In genomic region chr18:74541703-74542555, GRCh38 we compare ENCODE assay signal across 17 cellular contexts. TPM values are rescaled to one million over a fixed set of nuclear protein-coding genes. Genes with fewer than 3 reads are reported as not detected.
DNase-seq lines count a peak whose midpoint lies in the region; ATAC-seq, FAIRE-seq and TF ChIP-seq lines count a peak whose summit lies in the region.
"Had no signal": no experiment of that assay in that cellular context is flagged by ENCODE, and none has a peak within 500 bp of the region (broad histone marks: within the 10 kb centered on the region; RNA-seq: fewer than 3 reads in every experiment).

No MANE protein-coding gene starts in this region.

- intact Hi-C loops in left lung (cut with DNase I) = no loop called here
- intact Hi-C loops in stomach (cut with DNase I; ENCODE audit: low total_unique reads) = no loop called here
- intact Hi-C loops in esophagus squamous epithelium (cut with DNase I) = no loop called here

- DNase-seq in LNCaP clone FGC (ENCODE audit: low read depth) = peak; percentile 41
- DNase-seq in bronchial epithelial cell (ENCODE audit: low read depth) = peak; percentile 57
- no peak for DNase-seq in left lung
- peak; percentile 73 for DNase-seq in stomach
- DNase-seq in esophagus squamous epithelium (lab: John Stamatoyannopoulos, UW) = no peak
- no peak for DNase-seq in NCI-H2196 (lab: John Stamatoyannopoulos, UW; ENCODE audit: unreplicated experiment)
- DNase-seq: activated CD8-positive, alpha-beta T cell treated with anti-CD3 and anti-CD28 coated beads for 36 hours; CD4-positive, CD25-positive, alpha-beta regulatory T cell; GDM1; Kasumi-1; NCI-H2171; stimulated activated naive CD8-positive, alpha-beta T cell treated with anti-CD3 and anti-CD28 coated beads, Interleukin-15, amount 100 ng/mL, for 72 hours had no signal

- no peak overlapping the region for H3K4me3 ChIP-seq in LNCaP clone FGC (ENCODE audit: low read depth, low read length)
- no peak overlapping the region for H3K4me3 ChIP-seq in bronchial epithelial cell (ENCODE audit: low read depth, low read length)
- H3K4me3 ChIP-seq in left lung = no peak overlapping the region
- no peak overlapping the region for H3K4me3 ChIP-seq in stomach
- H3K4me3 ChIP-seq in esophagus squamous epithelium = no peak overlapping the region

- ATAC-seq in left lung (peak; percentile 25), HG03571 (IDR thresholded peaks at IDR 0.05; ENCODE audit: unreplicated experiment) (no peak), HG03039 (IDR thresholded peaks at IDR 0.05; ENCODE audit: unreplicated experiment) (no peak)
- ATAC-seq: activated naive CD4-positive, alpha-beta T cell treated with anti-CD3 and anti-CD28 coated beads, Interleukin-2, amount 50 U/mL, for 72 hours had no signal

- H3K27ac ChIP-seq in left lung (no peak overlapping the region), stomach (peak overlapping the region in 4 of 5 donors; percentile 9 to 78 (median 43)), esophagus squamous epithelium (peak overlapping the region in 1 of 4 donors; percentile 14)

- no peak for TF ChIP-seq CTCF in LNCaP clone FGC (IDR thresholded peaks at IDR 0.05; ENCODE audit: control insufficient read depth, extremely low read depth, insufficient read depth)
- no peak for TF ChIP-seq CTCF in bronchial epithelial cell (IDR thresholded peaks at IDR 0.05; ENCODE audit: insufficient read depth, low read length, severe bottlenecking)
- TF ChIP-seq CTCF in left lung (IDR thresholded peaks at IDR 0.05) = no peak
- TF ChIP-seq CTCF in stomach (IDR thresholded peaks at IDR 0.05) = no peak
- no peak for TF ChIP-seq CTCF in esophagus squamous epithelium (IDR thresholded peaks at IDR 0.05)

- TF ChIP-seq POLR2A in stomach (IDR thresholded peaks at IDR 0.05) = no peak
- no peak for TF ChIP-seq POLR2A in esophagus squamous epithelium (IDR thresholded peaks at IDR 0.05)

- no peaks in the 10 kb centered on the region for H3K36me3 ChIP-seq in bronchial epithelial cell (ENCODE audit: control insufficient read depth, insufficient read depth, low read length)
- no peaks in the 10 kb centered on the region for H3K36me3 ChIP-seq in left lung
- H3K36me3 ChIP-seq in stomach = no peaks in the 10 kb centered on the region
- H3K36me3 ChIP-seq in esophagus squamous epithelium = no peaks in the 10 kb centered on the region

- no peak for TF ChIP-seq EP300 in stomach (IDR thresholded peaks at IDR 0.05)

- no peaks in the 10 kb centered on the region for H3K27me3 ChIP-seq in bronchial epithelial cell (ENCODE audit: control insufficient read depth, insufficient read depth, low read length)
- H3K27me3 ChIP-seq in left lung = no peaks in the 10 kb centered on the region
- no peaks in the 10 kb centered on the region for H3K27me3 ChIP-seq in stomach
- peaks cover 0 to 10% (median 0%) of the 10 kb centered on the region in 4 donors for H3K27me3 ChIP-seq in esophagus squamous epithelium

- H3K9me3 ChIP-seq in left lung (no peaks in the 10 kb centered on the region), stomach (no peaks in the 10 kb centered on the region), esophagus squamous epithelium (no peaks in the 10 kb centered on the region)

- FAIRE-seq in bronchial epithelial cell (lab: Jason Lieb, UNC) = no peak
- FAIRE-seq: colon had no signal

- H3K4me1 ChIP-seq in left lung (peaks cover 0 to 7% of the 10 kb centered on the region in 2 donors), stomach (peaks cover 9 to 18% (median 16%) of the 10 kb centered on the region in 4 donors), esophagus squamous epithelium (peaks cover 0 to 6% (median 5%) of the 10 kb centered on the region in 3 donors)

- 59 to 75% (median 65%) methylated on average over 14 to 15 of the region's 15 CpGs for WGBS in stomach, 5 donors
- 62 to 73% methylated on average over 7 to 10 of the region's 15 CpGs for WGBS in esophagus squamous epithelium, 2 donors

RNA-seq across cellular contexts. Expression of gene CNDP1, which starts 7.6 kb away (rescaled TPM):
- total RNA-seq in bronchial epithelial cell (not detected in 2 replicates), left lung (not detected), stomach (under 1 TPM in 1 of 5 donors, not detected in 4; 0.72 TPM), esophagus squamous epithelium (not detected)
- polyA plus RNA-seq in stomach = under 1 TPM in 2 of 3 donors, not detected in 1; 0.13 to 0.50 TPM
- total RNA-seq: activated CD8-positive, alpha-beta T cell treated with anti-CD3 and anti-CD28 coated beads for 36 hours; fibroblast of villous mesenchyme had no signal
- polyA plus RNA-seq: CD4-positive, CD25-positive, alpha-beta regulatory T cell had no signal

RNA-seq across cellular contexts. Expression of gene CNDP2, which starts 45.8 kb away (rescaled TPM):
- total RNA-seq in bronchial epithelial cell (59.5 and 67.4 TPM in 2 replicates), left lung (100 to 1,000 TPM; 242 to 301 TPM), stomach (100 to 1,000 TPM in 4 of 5 donors, 10 to 100 TPM in 1; 12.8 to 204 (median 115) TPM), esophagus squamous epithelium (100 to 1,000 TPM in 2 of 4 donors, 10 to 100 TPM in 2; 66.6 to 136 (median 87.9) TPM)
- polyA plus RNA-seq in stomach = 100 to 1,000 TPM in 2 of 3 donors, 10 to 100 TPM in 1; 87.5 to 132 (median 110) TPM

RNA-seq across cellular contexts. Expression of gene ZNF407, which starts 55.7 kb away (rescaled TPM):
- total RNA-seq in bronchial epithelial cell (10.0 and 11.5 TPM in 2 replicates), left lung (10 to 100 TPM; 11.7 to 16.7 TPM), stomach (10 to 100 TPM; 10.7 to 49.0 (median 32.1) TPM), esophagus squamous epithelium (10 to 100 TPM in 2 of 4 donors, 1 to 10 TPM in 2; 6.4 to 21.2 (median 13.1) TPM)
- polyA plus RNA-seq in stomach = 1 to 10 TPM; 2.1 to 2.4 (median 2.2) TPM

Comparison
In these comparisons a context has a peak if more than half of its experiments do, and no peak if none do; other contexts are left out.
1. DNase-seq: peak in LNCaP clone FGC (single experiment), bronchial epithelial cell (single experiment) and stomach (single experiment); none in left lung (0 of 2), esophagus squamous epithelium (single experiment) and NCI-H2196 (single experiment).
2. H3K27ac ChIP-seq: peak in stomach (4 of 5); none in left lung (0 of 2).